8 cellular contexts compared by ENCODE assay signal in genomic region chr3:72891053-72891855, GRCh38. TPM values are rescaled to one million over a fixed set of nuclear protein-coding genes. Genes with fewer than 3 reads are reported as not detected.
DNase-seq lines count a peak whose midpoint lies in the region; ATAC-seq and TF ChIP-seq lines count a peak whose summit lies in the region.

No MANE protein-coding gene starts in this region.

- TF ChIP-seq POLR2A in Peyer's patch (IDR thresholded peaks at IDR 0.05) = no peak

- H3K4me2 ChIP-seq in fibroblast of lung (ENCODE audit: extremely low read depth, insufficient read depth, low read length) = peak overlapping the region; percentile 39

- H3K9me3 ChIP-seq in Peyer's patch (no peaks in the 10 kb centered on the region), fibroblast of lung (ENCODE audit: control insufficient read depth, insufficient read depth, low read depth, low read length) (no peaks in the 10 kb centered on the region)

- no peak overlapping the region for H2AFZ ChIP-seq in fibroblast of lung (ENCODE audit: low read length)

- TF ChIP-seq CTCF in Peyer's patch (IDR thresholded peaks at IDR 0.05) = no peak
- peak in 1 of 2 donors; percentile 20 for TF ChIP-seq CTCF in fibroblast of lung (conservative IDR thresholded peaks at IDR 0.05 in 1 of 2, IDR thresholded peaks at IDR 0.05 in 1 of 2; ENCODE audit: low read depth in 1 of 2, low read length in 2 of 2)

- no peaks in the 10 kb centered on the region for H3K79me2 ChIP-seq in fibroblast of lung (ENCODE audit: control insufficient read depth, insufficient read depth, low read length)

- H4K20me1 ChIP-seq in fibroblast of lung (ENCODE audit: control insufficient read depth, extremely low read depth, insufficient read depth, low read length) = no peaks in the 10 kb centered on the region

- H3K9ac ChIP-seq in fibroblast of lung (ENCODE audit: insufficient read depth, low read length) = peak overlapping the region; percentile 5

- DNase-seq in ELF-1 (ENCODE audit: low read depth, low spot score) = peak; percentile 29
- DNase-seq in Peyer's patch = no peak
- peak; percentile 97 to 100 for DNase-seq in fibroblast of lung (ENCODE audit: low read depth in 2 of 2)
- DNase-seq in putamen (ENCODE audit: low spot score) = peak; percentile 18
- DNase-seq in middle frontal gyrus (ENCODE audit: extremely low spot score, low spot score) = no peak
- no peak for DNase-seq in SKM-1 (lab: John Stamatoyannopoulos, UW; ENCODE audit: unreplicated experiment)

- H3K36me3 ChIP-seq in Peyer's patch (no peaks in the 10 kb centered on the region), fibroblast of lung (ENCODE audit: control insufficient read depth, insufficient read depth, low read length) (no peaks in the 10 kb centered on the region)

- H3K4me3 ChIP-seq in Peyer's patch (no peak overlapping the region), fibroblast of lung (replicated peaks in 1 of 4; ENCODE audit: control extremely low read depth in 1 of 4, insufficient read depth in 1 of 4, low read depth in 3 of 4, low read length in 4 of 4) (peak overlapping the region in 2 of 4 experiments; percentile 27 to 72)

- peaks cover 0 to 13% (median 0%) of the 10 kb centered on the region in 4 donors for H3K4me1 ChIP-seq in Peyer's patch
- peaks cover 20% of the 10 kb centered on the region for H3K4me1 ChIP-seq in fibroblast of lung (ENCODE audit: control insufficient read depth, extremely low read depth, insufficient read depth, low read length)

- ATAC-seq in GM18517 (IDR thresholded peaks at IDR 0.05; ENCODE audit: unreplicated experiment) = no peak
- ATAC-seq in GM21390 (IDR thresholded peaks at IDR 0.05; ENCODE audit: unreplicated experiment) = no peak

- H3K27me3 ChIP-seq in Peyer's patch (no peaks in the 10 kb centered on the region), fibroblast of lung (ENCODE audit: control insufficient read depth, insufficient read depth, low read length) (no peaks in the 10 kb centered on the region)

- H3K27ac ChIP-seq in Peyer's patch (peak overlapping the region; percentile 25 to 53 (median 36)), fibroblast of lung (ENCODE audit: insufficient read depth, low read length) (peak overlapping the region; percentile 70)

RNA-seq across cellular contexts. Expression of gene GXYLT2, which starts 3.4 kb away (rescaled TPM):
- 10 to 100 TPM in 1 of 4 donors, 1 to 10 TPM in 3; 1.1 to 38.0 (median 1.4) TPM for total RNA-seq in Peyer's patch
- 6.6 and 14.1 TPM in 2 replicates for total RNA-seq in fibroblast of lung
- 13.7 and 25.9 TPM in 2 replicates for polyA plus RNA-seq in fibroblast of lung
- 5.8 and 13.3 TPM in 2 replicates for polyA plus RNA-seq in fibroblast of lung (2012)
- polyA minus RNA-seq in fibroblast of lung (ENCODE audit: low replicate concordance) = 16.2 and 29.8 TPM in 2 replicates

RNA-seq across cellular contexts. Expression of gene SHQ1, which starts 43.0 kb away (rescaled TPM):
- total RNA-seq in Peyer's patch = 100 to 1,000 TPM in 1 of 4 donors, 10 to 100 TPM in 3; 11.0 to 105 (median 13.4) TPM
- 12.2 and 15.9 TPM in 2 replicates for total RNA-seq in fibroblast of lung
- polyA plus RNA-seq in fibroblast of lung = 15.2 and 15.5 TPM in 2 replicates
- polyA plus RNA-seq in fibroblast of lung (2012) = 12.1 and 12.4 TPM in 2 replicates
- 3.9 and 4.7 TPM in 2 replicates for polyA minus RNA-seq in fibroblast of lung (ENCODE audit: low replicate concordance)

Comparison
In these comparisons a context has a peak if more than half of its experiments do, and no peak if none do; other contexts are left out.
1. DNase-seq: peak in ELF-1 (single experiment), fibroblast of lung (2 of 2) and putamen (single experiment); none in Peyer's patch (0 of 3), middle frontal gyrus (single experiment) and SKM-1 (single experiment).